Comparison of ENCODE assay signal across 1 cellular context in the genomic region with DNA sequence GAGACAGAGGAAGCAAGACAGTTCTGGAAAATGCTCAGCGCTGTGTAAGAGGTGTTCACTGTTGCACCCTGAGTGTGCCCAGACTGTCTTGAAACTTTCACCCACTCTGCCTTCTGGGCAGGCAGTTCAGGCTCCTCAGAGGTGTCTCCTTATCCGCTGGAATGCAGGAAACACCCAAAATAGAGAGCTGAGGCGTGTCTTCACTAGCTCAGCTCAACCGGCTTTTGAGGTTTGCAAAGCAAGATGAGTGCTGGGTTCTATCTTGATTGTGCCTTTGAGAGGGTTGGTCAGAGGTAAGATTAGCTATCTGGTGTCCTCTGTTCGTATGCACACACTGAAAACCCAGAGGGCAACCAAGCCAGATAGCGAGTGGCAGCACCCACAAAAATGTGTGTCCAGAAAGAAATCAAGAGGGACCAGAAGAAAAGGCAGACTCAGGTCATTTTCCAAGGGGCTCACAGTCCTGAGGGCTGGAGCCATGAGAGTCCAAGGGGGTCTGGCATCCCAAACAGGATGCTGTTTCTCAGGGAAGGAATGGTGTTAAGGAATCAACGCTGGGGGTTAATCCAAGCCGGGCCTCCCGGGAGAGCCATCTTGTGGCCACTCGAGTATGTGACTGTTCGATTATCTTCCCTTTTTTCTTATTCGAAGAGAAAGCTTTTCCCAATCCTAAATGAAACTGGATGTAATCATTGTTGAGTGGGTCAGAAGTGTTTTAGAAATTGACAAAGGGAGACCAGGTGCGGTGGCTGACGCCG.
A peak's percentile ranks its signal among the peaks of the same experiment; 100 is the strongest.
TF ChIP-seq lines count a peak whose summit lies in the region.

No MANE protein-coding gene starts in this region.

TF ChIP-seq in IMR-90, 13 proteins besides CTCF, POLR2A, EP300 and RAD21:
- peak; percentile 44 for TF ChIP-seq SMC3 (IDR thresholded peaks at IDR 0.05; ENCODE audit: low read depth, low read length)
- TF ChIP-seq, protein P1, sequence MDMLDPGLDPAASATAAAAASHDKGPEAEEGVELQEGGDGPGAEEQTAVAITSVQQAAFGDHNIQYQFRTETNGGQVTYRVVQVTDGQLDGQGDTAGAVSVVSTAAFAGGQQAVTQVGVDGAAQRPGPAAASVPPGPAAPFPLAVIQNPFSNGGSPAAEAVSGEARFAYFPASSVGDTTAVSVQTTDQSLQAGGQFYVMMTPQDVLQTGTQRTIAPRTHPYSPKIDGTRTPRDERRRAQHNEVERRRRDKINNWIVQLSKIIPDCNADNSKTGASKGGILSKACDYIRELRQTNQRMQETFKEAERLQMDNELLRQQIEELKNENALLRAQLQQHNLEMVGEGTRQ (IDR thresholded peaks at IDR 0.05; ENCODE audit: low read depth, low read length), result no peak
